20 cellular contexts compared by ENCODE assay signal in genomic region chr1:18612088-18612487, GRCh38. TPM values are rescaled to one million over a fixed set of nuclear protein-coding genes. Genes with fewer than 3 reads are reported as not detected.
DNase-seq lines count a peak whose midpoint lies in the region; ATAC-seq, FAIRE-seq and TF ChIP-seq lines count a peak whose summit lies in the region.
"Had no signal": no experiment of that assay in that cellular context is flagged by ENCODE, and none has a peak within 500 bp of the region (broad histone marks: within the 10 kb centered on the region; RNA-seq: fewer than 3 reads in every experiment).

No MANE protein-coding gene starts in this region.

- H2AFZ ChIP-seq in HepG2 (ENCODE audit: low read length) = no peak overlapping the region

- ATAC-seq in GM19035 (IDR thresholded peaks at IDR 0.05; ENCODE audit: unreplicated experiment) (no peak), HepG2 (no peak)
- ATAC-seq: A549, GM12878 had no signal

- H3K27ac ChIP-seq in A673 (ENCODE audit: low read depth, low read length, poor library complexity, severe bottlenecking) = peak overlapping the region; percentile 70
- H3K27ac ChIP-seq in HepG2 (ENCODE audit: extremely low read length, insufficient read depth, low read length) = no peak overlapping the region
- H3K27ac ChIP-seq: A549 had no signal

- TF ChIP-seq EP300 in HepG2 (IDR thresholded peaks at IDR 0.05; ENCODE audit: low read depth in 2 of 2, low read length in 2 of 2) (no peak), HepG2 (CRISPR knock-in tag; IDR thresholded peaks at IDR 0.05; ENCODE audit: borderline replicate concordance) (no peak)

- no peak for TF ChIP-seq POLR2A in HepG2 (IDR thresholded peaks at IDR 0.05; ENCODE audit: insufficient read depth in 1 of 2, low read depth in 2 of 2, low read length in 2 of 2)

- peak; percentile 17 for DNase-seq in NCI-H2227 (lab: John Stamatoyannopoulos, UW; ENCODE audit: unreplicated experiment)
- no peak for DNase-seq in NCI-H2227 treated with DMSO at 0.1 percent for 48 hours (lab: John Stamatoyannopoulos, UW)
- peak; percentile 57 for DNase-seq in A673 (ENCODE audit: low spot score)
- DNase-seq in H7 = peak; percentile 62
- DNase-seq in HepG2 (ENCODE audit: low spot score) = no peak
- DNase-seq: 8988T; C1 segment of cervical spinal cord; Calu3; CD4-positive, alpha-beta memory T cell; COR-L47; DMS79; EL; GDM1; GOT3; HCEC 1CT had no signal

- in situ Hi-C loops in HepG2 (cut with HindIII; ENCODE audit: extremely low pct_ligation_motif_present, low pct_unique_long_range_greater_than_20kb) = no loop called here

- H3K4me1 ChIP-seq in A673 (ENCODE audit: insufficient read depth, low read length, poor library complexity, severe bottlenecking) (peaks cover 17% of the 10 kb centered on the region), HepG2 (ENCODE audit: insufficient read depth, low read length) (no peaks in the 10 kb centered on the region)
- H3K4me1 ChIP-seq: A549 had no signal

- TF ChIP-seq CTCF in A673 (conservative IDR thresholded peaks at IDR 0.05; ENCODE audit: low read depth, low read length) (no peak), HepG2 (CRISPR knock-in tag; IDR thresholded peaks at IDR 0.05) (no peak)

- H3K9me3 ChIP-seq in A673 (ENCODE audit: low read depth, low read length, poor library complexity, severe bottlenecking) (no peaks in the 10 kb centered on the region), HepG2 (ENCODE audit: low read length) (no peaks in the 10 kb centered on the region)
- H3K9me3 ChIP-seq: A549 had no signal

- intact Hi-C loops in A673 (cut with micrococcal nuclease; ENCODE audit: unreplicated experiment) (no loop called here), HepG2 (cut with micrococcal nuclease; ENCODE audit: unreplicated experiment) (no loop called here)

- no peak overlapping the region for H3K4me2 ChIP-seq in HepG2 (ENCODE audit: low read depth, low read length)
- H3K4me2 ChIP-seq: A549 had no signal

- BruUV-seq in A673 (replicated peaks; lab: Mats Ljungman, UMichigan) (no TSS peak), HepG2 (replicated peaks; lab: Mats Ljungman, UMichigan) (no TSS peak)

- FAIRE-seq in HepG2 (lab: Jason Lieb, UNC) = no peak
- FAIRE-seq: A549, GM12878, H54 had no signal

- 9% methylated on average over 8 of the region's 8 CpGs for WGBS in HepG2 (ENCODE audit: low lambda C conversion rate)

- no peak overlapping the region for H3K9ac ChIP-seq in HepG2 (ENCODE audit: insufficient read depth, low read depth, low read length)

- no peaks in the 10 kb centered on the region for H4K20me1 ChIP-seq in HepG2 (ENCODE audit: insufficient read depth, low read length)

- no peak for TF ChIP-seq RAD21 in HepG2 (CRISPR knock-in tag; IDR thresholded peaks at IDR 0.05)

- CTCF ChIA-PET in A673 (lab: Charles Lee) = no interaction called here
- CTCF ChIA-PET in HepG2 (lab: Yijun Ruan, JAX; ENCODE audit: low intra/inter-chr PET ratio, low total read pairs) = no interaction called here

- H3K36me3 ChIP-seq in A673 (ENCODE audit: insufficient read depth, low read length, poor library complexity, severe bottlenecking) (no peaks in the 10 kb centered on the region), H7 (replicated peaks; ENCODE audit: control insufficient read depth, insufficient read depth, low read length) (no peaks in the 10 kb centered on the region), HepG2 (replicated peaks in 1 of 2; ENCODE audit: control insufficient read depth in 1 of 2, insufficient read depth in 2 of 2, low read length in 2 of 2) (no peaks in the 10 kb centered on the region)

- H3K27me3 ChIP-seq in A673 (replicated peaks; ENCODE audit: insufficient read depth, low read depth, low read length, poor library complexity) (no peaks in the 10 kb centered on the region), H7 (ENCODE audit: control insufficient read depth, insufficient read depth, low read length) (no peaks in the 10 kb centered on the region), HepG2 (ENCODE audit: control insufficient read depth in 1 of 2, insufficient read depth in 2 of 2, low read length in 2 of 2) (peaks cover 1 to 32% of the 10 kb centered on the region in 2 experiments; a peak in 3 of 5 replicates)

- POLR2A ChIA-PET in A673 (lab: Charles Lee; ENCODE audit: low non-redundant PET) = no interaction called here
- POLR2A ChIA-PET in HepG2 (lab: Yijun Ruan, JAX) = no interaction called here

- H3K79me2 ChIP-seq in HepG2 (ENCODE audit: insufficient read depth, low read length) = no peaks in the 10 kb centered on the region

- H3K4me3 ChIP-seq in A673 (ENCODE audit: low read depth, low read length, poor library complexity, severe bottlenecking) = no peak overlapping the region
- H3K4me3 ChIP-seq in H7 (ENCODE audit: insufficient read depth, low read depth, low read length) = no peak overlapping the region
- no peak overlapping the region for H3K4me3 ChIP-seq in HepG2 (replicated peaks in 1 of 3; ENCODE audit: insufficient read depth in 1 of 3, low read depth in 2 of 3, low read length in 3 of 3)
- H3K4me3 ChIP-seq: A549, GM12878 had no signal

TF ChIP-seq in HepG2, 621 proteins besides CTCF, POLR2A, EP300 and RAD21 (continues in another document):
- TF ChIP-seq CHCHD3 (CRISPR knock-in tag; IDR thresholded peaks at IDR 0.05) = no peak
- no peak for TF ChIP-seq KDM6A (CRISPR knock-in tag; IDR thresholded peaks at IDR 0.05; ENCODE audit: low read depth)
- TF ChIP-seq HNRNPL (IDR thresholded peaks at IDR 0.05; ENCODE audit: low read depth, low read length) = no peak
- TF ChIP-seq ZSCAN9 (CRISPR knock-in tag; IDR thresholded peaks at IDR 0.05; ENCODE audit: borderline replicate concordance) = no peak
- no peak for TF ChIP-seq KLF9 (CRISPR knock-in tag; IDR thresholded peaks at IDR 0.05; ENCODE audit: low read depth)
- TF ChIP-seq, protein P1, sequence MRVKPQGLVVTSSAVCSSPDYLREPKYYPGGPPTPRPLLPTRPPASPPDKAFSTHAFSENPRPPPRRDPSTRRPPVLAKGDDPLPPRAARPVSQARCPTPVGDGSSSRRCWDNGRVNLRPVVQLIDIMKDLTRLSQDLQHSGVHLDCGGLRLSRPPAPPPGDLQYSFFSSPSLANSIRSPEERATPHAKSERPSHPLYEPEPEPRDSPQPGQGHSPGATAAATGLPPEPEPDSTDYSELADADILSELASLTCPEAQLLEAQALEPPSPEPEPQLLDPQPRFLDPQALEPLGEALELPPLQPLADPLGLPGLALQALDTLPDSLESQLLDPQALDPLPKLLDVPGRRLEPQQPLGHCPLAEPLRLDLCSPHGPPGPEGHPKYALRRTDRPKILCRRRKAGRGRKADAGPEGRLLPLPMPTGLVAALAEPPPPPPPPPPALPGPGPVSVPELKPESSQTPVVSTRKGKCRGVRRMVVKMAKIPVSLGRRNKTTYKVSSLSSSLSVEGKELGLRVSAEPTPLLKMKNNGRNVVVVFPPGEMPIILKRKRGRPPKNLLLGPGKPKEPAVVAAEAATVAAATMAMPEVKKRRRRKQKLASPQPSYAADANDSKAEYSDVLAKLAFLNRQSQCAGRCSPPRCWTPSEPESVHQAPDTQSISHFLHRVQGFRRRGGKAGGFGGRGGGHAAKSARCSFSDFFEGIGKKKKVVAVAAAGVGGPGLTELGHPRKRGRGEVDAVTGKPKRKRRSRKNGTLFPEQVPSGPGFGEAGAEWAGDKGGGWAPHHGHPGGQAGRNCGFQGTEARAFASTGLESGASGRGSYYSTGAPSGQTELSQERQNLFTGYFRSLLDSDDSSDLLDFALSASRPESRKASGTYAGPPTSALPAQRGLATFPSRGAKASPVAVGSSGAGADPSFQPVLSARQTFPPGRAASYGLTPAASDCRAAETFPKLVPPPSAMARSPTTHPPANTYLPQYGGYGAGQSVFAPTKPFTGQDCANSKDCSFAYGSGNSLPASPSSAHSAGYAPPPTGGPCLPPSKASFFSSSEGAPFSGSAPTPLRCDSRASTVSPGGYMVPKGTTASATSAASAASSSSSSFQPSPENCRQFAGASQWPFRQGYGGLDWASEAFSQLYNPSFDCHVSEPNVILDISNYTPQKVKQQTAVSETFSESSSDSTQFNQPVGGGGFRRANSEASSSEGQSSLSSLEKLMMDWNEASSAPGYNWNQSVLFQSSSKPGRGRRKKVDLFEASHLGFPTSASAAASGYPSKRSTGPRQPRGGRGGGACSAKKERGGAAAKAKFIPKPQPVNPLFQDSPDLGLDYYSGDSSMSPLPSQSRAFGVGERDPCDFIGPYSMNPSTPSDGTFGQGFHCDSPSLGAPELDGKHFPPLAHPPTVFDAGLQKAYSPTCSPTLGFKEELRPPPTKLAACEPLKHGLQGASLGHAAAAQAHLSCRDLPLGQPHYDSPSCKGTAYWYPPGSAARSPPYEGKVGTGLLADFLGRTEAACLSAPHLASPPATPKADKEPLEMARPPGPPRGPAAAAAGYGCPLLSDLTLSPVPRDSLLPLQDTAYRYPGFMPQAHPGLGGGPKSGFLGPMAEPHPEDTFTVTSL (CRISPR knock-in tag; IDR thresholded peaks at IDR 0.05; ENCODE audit: borderline replicate concordance) = no peak
- TF ChIP-seq ZNF296 (CRISPR knock-in tag; conservative IDR thresholded peaks at IDR 0.05) = no peak

RNA-seq across cellular contexts. Expression of gene PAX7, which starts 18.6 kb away (rescaled TPM):
- 29.8 and 36.5 TPM in 2 replicates for total RNA-seq in A673 (2021)
- total RNA-seq in H7 (2014; rRNA removed; shearing (Covaris generic)) = 0.30 and 1.6 TPM in 2 replicates
- total RNA-seq in HepG2 (2016; rRNA removed; fragmentation: Illumina TruSeq; extraction: Trizol) = not detected in 2 replicates
- total RNA-seq in HepG2 (2016; cell fraction: cytosol; rRNA removed; fragmentation: Illumina TruSeq; extraction: Trizol; ENCODE audit: low read depth) = not detected in 2 replicates
- total RNA-seq in HepG2 (2016; cell fraction: insoluble cytoplasmic fraction; rRNA removed; fragmentation: Illumina TruSeq; extraction: Trizol) = not detected in 2 replicates
- total RNA-seq in HepG2 (2016; cell fraction: membrane; rRNA removed; fragmentation: Illumina TruSeq; extraction: Trizol) = not detected in 2 replicates
- not detected in 2 replicates for total RNA-seq in HepG2 (2016; cell fraction: nucleus; rRNA removed; fragmentation: Illumina TruSeq; extraction: Trizol)
- polyA plus RNA-seq in HepG2 (2011; rRNA removed) = not detected in 2 replicates
- polyA plus RNA-seq in HepG2 (2011; cell fraction: cytosol; rRNA removed) = not detected in 2 replicates
- polyA plus RNA-seq in HepG2 (2011; cell fraction: nucleus; rRNA removed) = not detected in 2 replicates
- polyA plus RNA-seq in HepG2 (2012) = not detected in 2 replicates
- polyA plus RNA-seq in HepG2 (2016; cell fraction: cytosol; fragmentation: Illumina TruSeq; extraction: Trizol; ENCODE audit: low read depth) = not detected in 2 replicates
- polyA plus RNA-seq in HepG2 (2016; cell fraction: insoluble cytoplasmic fraction; fragmentation: Illumina TruSeq; extraction: Trizol; ENCODE audit: low read depth) = not detected in 2 replicates
- not detected in 2 replicates for polyA plus RNA-seq in HepG2 (2016; cell fraction: membrane; fragmentation: Illumina TruSeq; extraction: Trizol; ENCODE audit: low read depth)
- polyA plus RNA-seq in HepG2 (2016; cell fraction: nucleus; fragmentation: Illumina TruSeq; extraction: Trizol; ENCODE audit: insufficient read depth, low read depth) = not detected in 2 replicates
- polyA minus RNA-seq in HepG2 (2011; rRNA and poly(A)+ RNA removed; ENCODE audit: low replicate concordance) = not detected in 2 replicates
- not detected in 2 replicates for polyA minus RNA-seq in HepG2 (2011; cell fraction: cytosol; rRNA and poly(A)+ RNA removed)
- not detected in 2 replicates for polyA minus RNA-seq in HepG2 (2011; cell fraction: nucleus; rRNA and poly(A)+ RNA removed)
- total RNA-seq: Calu3; CD4-positive, alpha-beta memory T cell; GM12878 had no signal
- polyA plus RNA-seq: BJ; CD4-positive, alpha-beta memory T cell; GM12878 had no signal

Comparison
In these comparisons a context has a peak if more than half of its experiments do, and no peak if none do; other contexts are left out.
1. DNase-seq: peak in NCI-H2227 (single experiment), A673 (single experiment) and H7 (single experiment); none in NCI-H2227 treated with DMSO at 0.1 percent for 48 hours (single experiment) and HepG2 (single experiment).
2. RNA of gene PAX7, which starts 18.6 kb away (total RNA-seq): 29.8 to 36.5 TPM in A673; 0.30 to 1.6 TPM in H7 and not detected in HepG2; every median in the first group is over 10 times any median in the second.